In genomic region chr11:77473001-77473800, GRCh38 we compare ENCODE assay signal across 8 cellular contexts. TPM values are rescaled to one million over a fixed set of nuclear protein-coding genes. Genes with fewer than 3 reads are reported as not detected.
A peak's percentile ranks its signal among the peaks of the same experiment; 100 is the strongest.
DNase-seq lines count a peak whose midpoint lies in the region; ATAC-seq, FAIRE-seq and TF ChIP-seq lines count a peak whose summit lies in the region.
"Had no signal": no experiment of that assay in that cellular context is flagged by ENCODE, and none has a peak within 500 bp of the region (broad histone marks: within the 10 kb centered on the region; RNA-seq: fewer than 3 reads in every experiment).

No MANE protein-coding gene starts in this region.

- H3K27me3 ChIP-seq in PC-3 (ENCODE audit: low read length) (peaks cover 16% of the 10 kb centered on the region), parathyroid adenoma (ENCODE audit: control insufficient read depth, insufficient read depth, low read length) (no peaks in the 10 kb centered on the region)

- H3K9me3 ChIP-seq in PC-3 (ENCODE audit: low read length) = no peaks in the 10 kb centered on the region
- no peaks in the 10 kb centered on the region for H3K9me3 ChIP-seq in parathyroid adenoma (ENCODE audit: control insufficient read depth, low read length)

- H2AFZ ChIP-seq in PC-3 (ENCODE audit: low read length) (peak overlapping the region; percentile 89), parathyroid adenoma (peak overlapping the region; percentile 88)

- H3K9ac ChIP-seq in PC-3 (ENCODE audit: low read length) = peak overlapping the region; percentile 27; the same call in 1 of the 2 replicates
- no peak overlapping the region for H3K9ac ChIP-seq in parathyroid adenoma

- FAIRE-seq in GM12891 (lab: Jason Lieb, UNC) = peak; percentile 65
- FAIRE-seq: islet of Langerhans had no signal

- no peaks in the 10 kb centered on the region for H4K20me1 ChIP-seq in PC-3 (ENCODE audit: low read length)

- DNase-seq in GM12891 (ENCODE audit: insufficient read length, low spot score) (peak; percentile 49), PC-3 (peak; percentile 46), cardiac septum (ENCODE audit: low spot score) (peak; percentile 77), ureter (ENCODE audit: low spot score) (peak; percentile 52)

- TF ChIP-seq CTCF in PC-3 (conservative IDR thresholded peaks at IDR 0.05; ENCODE audit: low read depth, low read length) (no peak), parathyroid adenoma (IDR thresholded peaks at IDR 0.05) (no peak)

- peak overlapping the region; percentile 75 for H3K4me3 Mint-ChIP-seq in activated naive CD4-positive, alpha-beta T cell treated with anti-CD3 and anti-CD28 coated beads, Interleukin-2, amount 50 U/mL, for 24 hours

- no peaks in the 10 kb centered on the region for H3K36me3 ChIP-seq in PC-3 (ENCODE audit: low read depth, low read length)
- no peaks in the 10 kb centered on the region for H3K36me3 ChIP-seq in parathyroid adenoma (ENCODE audit: control insufficient read depth, insufficient read depth, low read length)

- intact Hi-C loops in PC-3 (cut with micrococcal nuclease) = loop anchor here (5.0 kb wide), 3 partner anchors 61 to 281 kb away; no protein-coding TSS in a partner anchor
- intact Hi-C loops in cardiac septum (cut with DNase I) = no loop called here

- H3K79me2 ChIP-seq in PC-3 (ENCODE audit: low read length) (no peaks in the 10 kb centered on the region), parathyroid adenoma (no peaks in the 10 kb centered on the region)

- no peak overlapping the region for H3K27ac Mint-ChIP-seq in activated naive CD4-positive, alpha-beta T cell treated with anti-CD3 and anti-CD28 coated beads, Interleukin-2, amount 50 U/mL, for 24 hours

- H3K4me1 Mint-ChIP-seq in activated naive CD4-positive, alpha-beta T cell treated with anti-CD3 and anti-CD28 coated beads, Interleukin-2, amount 50 U/mL, for 24 hours = peaks cover 12% of the 10 kb centered on the region

- H3K4me1 ChIP-seq in PC-3 (ENCODE audit: insufficient read depth, low read length) (peaks cover 20% of the 10 kb centered on the region), parathyroid adenoma (no peaks in the 10 kb centered on the region)

- H3K27ac ChIP-seq in PC-3 (ENCODE audit: low read length) = no peak overlapping the region
- H3K27ac ChIP-seq in parathyroid adenoma = peak overlapping the region; percentile 60

- BruUV-seq in PC-3 (replicated peaks; lab: Mats Ljungman, UMichigan) = no TSS peak

- ATAC-seq in HG02798 (IDR thresholded peaks at IDR 0.05; ENCODE audit: poor library complexity, unreplicated experiment) (peak; percentile 40), PC-3 (peak; percentile 72)

- H3F3A ChIP-seq in PC-3 (ENCODE audit: low read length, unreplicated experiment) = no peaks in the 10 kb centered on the region

- H3K4me2 ChIP-seq in PC-3 (ENCODE audit: low read length) (peak overlapping the region; percentile 87), parathyroid adenoma (ENCODE audit: low read length) (peak overlapping the region; percentile 56)

- CTCF ChIA-PET in PC-3 (lab: Charles Lee) = no interaction called here

- POLR2A ChIA-PET in PC-3 (lab: Charles Lee; ENCODE audit: unreplicated experiment) = no interaction called here

- H3K9me3 Mint-ChIP-seq in activated naive CD4-positive, alpha-beta T cell treated with anti-CD3 and anti-CD28 coated beads, Interleukin-2, amount 50 U/mL, for 24 hours = no peaks in the 10 kb centered on the region

- peak overlapping the region; percentile 69 for H3K4me3 ChIP-seq in PC-3 (ENCODE audit: low read length)
- peak overlapping the region; percentile 53 for H3K4me3 ChIP-seq in parathyroid adenoma (ENCODE audit: low read depth, low read length)

- no peaks in the 10 kb centered on the region for H3K27me3 Mint-ChIP-seq in activated naive CD4-positive, alpha-beta T cell treated with anti-CD3 and anti-CD28 coated beads, Interleukin-2, amount 50 U/mL, for 24 hours

- no peaks in the 10 kb centered on the region for H3K36me3 Mint-ChIP-seq in activated naive CD4-positive, alpha-beta T cell treated with anti-CD3 and anti-CD28 coated beads, Interleukin-2, amount 50 U/mL, for 24 hours

- no peak for TF ChIP-seq POLR2A in GM12891 (IDR thresholded peaks at IDR 0.05; ENCODE audit: low read depth, low read length)

- no peaks in the 10 kb centered on the region for H3K9me2 ChIP-seq in PC-3 (replicated peaks; ENCODE audit: low read length)

TF ChIP-seq in GM12891, 5 proteins besides CTCF, POLR2A, EP300 and RAD21:
- TF ChIP-seq POLR2AphosphoS5 (IDR thresholded peaks at IDR 0.05; ENCODE audit: low read depth, low read length) = no peak
- no peak for TF ChIP-seq TAF1 (IDR thresholded peaks at IDR 0.05; ENCODE audit: low read depth, low read length)
- TF ChIP-seq SPI1 (IDR thresholded peaks at IDR 0.05; ENCODE audit: low read depth, low read length) = no peak
- no peak for TF ChIP-seq PAX5 (IDR thresholded peaks at IDR 0.05; ENCODE audit: insufficient read depth, low read length, severe bottlenecking)
- TF ChIP-seq POU2F2 (IDR thresholded peaks at IDR 0.05; ENCODE audit: low read depth, low read length) = no peak

RNA-seq across cellular contexts. Expression of gene PAK1, which starts 0.7 kb away (rescaled TPM):
- polyA plus RNA-seq in GM12891 (2012; ENCODE audit: low read depth, missing spikeins) = 74.0 TPM
- total RNA-seq in PC-3 (2014; rRNA removed) (26.1 and 29.8 TPM in 2 replicates), cardiac septum (16.5 TPM), ureter (56.7 TPM)
